In genomic region chr1:94126651-94127050, GRCh38 we compare ENCODE assay signal across 28 cellular contexts. TPM values are rescaled to one million over a fixed set of nuclear protein-coding genes. Genes with fewer than 3 reads are reported as not detected.
DNase-seq lines count a peak whose midpoint lies in the region; ATAC-seq, FAIRE-seq and TF ChIP-seq lines count a peak whose summit lies in the region.
"Had no signal": no experiment of that assay in that cellular context is flagged by ENCODE, and none has a peak within 500 bp of the region (broad histone marks: within the 10 kb centered on the region; RNA-seq: fewer than 3 reads in every experiment).

No MANE protein-coding gene starts in this region.

- 54% methylated on average over 3 of the region's 3 CpGs for WGBS in HepG2 (ENCODE audit: low lambda C conversion rate)
- WGBS in right lobe of liver (ENCODE audit: insufficient coverage, low coverage, low lambda C conversion rate, missing lambda C conversion rate) = 79% methylated on average over 3 of the region's 3 CpGs
- WGBS in esophagus muscularis mucosa = 70% methylated on average over 3 of the region's 3 CpGs
- 57 to 77% methylated on average over 3 of the region's 3 CpGs for WGBS in transverse colon (ENCODE audit: low coverage in 1 of 2), 2 donors

- no peak for FAIRE-seq in HepG2 (lab: Jason Lieb, UNC)
- FAIRE-seq: GM12892, GM19239 had no signal

- no TSS peak for BruUV-seq in HepG2 (replicated peaks; lab: Mats Ljungman, UMichigan)

- no peak for TF ChIP-seq RAD21 in HepG2 (CRISPR knock-in tag; IDR thresholded peaks at IDR 0.05)

- H3K4me3 ChIP-seq in HepG2 (replicated peaks in 1 of 3; ENCODE audit: insufficient read depth in 1 of 3, low read depth in 2 of 3, low read length in 3 of 3) (peak overlapping the region in 2 of 3 experiments; percentile 23 to 25; a peak in 2 of 6 replicates), right lobe of liver (no peak overlapping the region), esophagus muscularis mucosa (no peak overlapping the region), transverse colon (no peak overlapping the region)
- H3K4me3 ChIP-seq: GM23338, HAP-1, Peyer's patch had no signal

- H3K9me3 ChIP-seq in HepG2 (ENCODE audit: low read length) = no peaks in the 10 kb centered on the region
- peaks cover 0 to 6% (median 0%) of the 10 kb centered on the region in 4 donors for H3K9me3 ChIP-seq in right lobe of liver
- no peaks in the 10 kb centered on the region for H3K9me3 ChIP-seq in esophagus muscularis mucosa
- no peaks in the 10 kb centered on the region for H3K9me3 ChIP-seq in transverse colon
- H3K9me3 ChIP-seq: BE2C, HAP-1, Peyer's patch, SK-N-SH had no signal

- H3K4me1 Mint-ChIP-seq in nephron = peaks cover 29% of the 10 kb centered on the region
- H3K4me1 Mint-ChIP-seq: IgD-negative memory B cell had no signal

- H4K20me1 ChIP-seq in HepG2 (ENCODE audit: insufficient read depth, low read length) = no peaks in the 10 kb centered on the region

- H3K27me3 ChIP-seq in HepG2 (ENCODE audit: control insufficient read depth in 1 of 2, insufficient read depth in 2 of 2, low read length in 2 of 2) (no peaks in the 10 kb centered on the region), right lobe of liver (no peaks in the 10 kb centered on the region), esophagus muscularis mucosa (no peaks in the 10 kb centered on the region), transverse colon (no peaks in the 10 kb centered on the region)
- H3K27me3 ChIP-seq: BE2C, Peyer's patch had no signal

- POLR2A ChIA-PET in HepG2 (lab: Yijun Ruan, JAX) = interaction anchor here (1.8 to 2.6 kb wide), 3 partner anchors 11 to 65 kb away, joined by 11 to 24 read pairs (median 17); no protein-coding TSS in a partner anchor

- TF ChIP-seq CTCF in HepG2 (CRISPR knock-in tag; IDR thresholded peaks at IDR 0.05) (no peak), right lobe of liver (IDR thresholded peaks at IDR 0.05) (no peak), esophagus muscularis mucosa (IDR thresholded peaks at IDR 0.05) (no peak), nephron (IDR thresholded peaks at IDR 0.05; ENCODE audit: unreplicated experiment in 3 of 3) (no peak), transverse colon (IDR thresholded peaks at IDR 0.05) (no peak)

- peak overlapping the region; percentile 35; the same call in 1 of the 2 replicates for H3K9ac ChIP-seq in HepG2 (ENCODE audit: insufficient read depth, low read depth, low read length)
- H3K9ac ChIP-seq: SK-N-SH had no signal

- no peaks in the 10 kb centered on the region for H3K27me3 Mint-ChIP-seq in nephron (ENCODE audit: low read depth)

- H3K79me2 ChIP-seq in HepG2 (ENCODE audit: insufficient read depth, low read length) = no peaks in the 10 kb centered on the region

- ATAC-seq in HepG2 = no peak
- ATAC-seq in right lobe of liver = no peak
- ATAC-seq in HG02588 (IDR thresholded peaks at IDR 0.05; ENCODE audit: unreplicated experiment) = no peak

- intact Hi-C loops in HepG2 (cut with micrococcal nuclease; ENCODE audit: unreplicated experiment) (loop anchor here (2.0 to 5.0 kb wide), 2 partner anchors 58 to 111 kb away; partner anchors contain the start of gene ARHGAP29), right lobe of liver (cut with DNase I) (no loop called here), esophagus muscularis mucosa (cut with DNase I) (no loop called here), transverse colon (cut with DNase I; ENCODE audit: low total_unique reads) (no loop called here)

- H3K27ac ChIP-seq in HepG2 (ENCODE audit: extremely low read length, insufficient read depth, low read length) (peak overlapping the region; percentile 78), right lobe of liver (no peak overlapping the region), esophagus muscularis mucosa (replicated peaks in 1 of 4) (no peak overlapping the region), transverse colon (no peak overlapping the region)
- H3K27ac ChIP-seq: Peyer's patch had no signal

- no peaks in the 10 kb centered on the region for H3K36me3 Mint-ChIP-seq in nephron (ENCODE audit: low read depth)
- H3K36me3 Mint-ChIP-seq: CD14-positive monocyte, IgD-negative memory B cell had no signal

- H3K36me3 ChIP-seq in HepG2 (replicated peaks in 1 of 2; ENCODE audit: control insufficient read depth in 1 of 2, insufficient read depth in 2 of 2, low read length in 2 of 2) (no peaks in the 10 kb centered on the region), right lobe of liver (no peaks in the 10 kb centered on the region), esophagus muscularis mucosa (no peaks in the 10 kb centered on the region), transverse colon (no peaks in the 10 kb centered on the region)
- H3K36me3 ChIP-seq: BE2C, HAP-1, Peyer's patch had no signal

- H3K4me2 ChIP-seq in HepG2 (ENCODE audit: low read depth, low read length) = peak overlapping the region; percentile 76
- H3K4me2 ChIP-seq: GM23338, SK-N-SH had no signal

- no peak for TF ChIP-seq EP300 in HepG2 (IDR thresholded peaks at IDR 0.05; ENCODE audit: low read depth in 2 of 2, low read length in 2 of 2)
- no peak for TF ChIP-seq EP300 in HepG2 (CRISPR knock-in tag; IDR thresholded peaks at IDR 0.05; ENCODE audit: borderline replicate concordance)
- no peak for TF ChIP-seq EP300 in esophagus muscularis mucosa (IDR thresholded peaks at IDR 0.05)
- TF ChIP-seq EP300 in transverse colon (IDR thresholded peaks at IDR 0.05; ENCODE audit: low read depth) = no peak

- H2AFZ ChIP-seq in HepG2 (ENCODE audit: low read length) = no peak overlapping the region

- CTCF ChIA-PET in HepG2 (lab: Yijun Ruan, JAX; ENCODE audit: low intra/inter-chr PET ratio, low total read pairs) = no interaction called here

- TF ChIP-seq POLR2A in HepG2 (IDR thresholded peaks at IDR 0.05; ENCODE audit: insufficient read depth in 1 of 2, low read depth in 2 of 2, low read length in 2 of 2) (no peak), right lobe of liver (IDR thresholded peaks at IDR 0.05) (no peak), esophagus muscularis mucosa (IDR thresholded peaks at IDR 0.05; ENCODE audit: low read depth) (no peak), transverse colon (IDR thresholded peaks at IDR 0.05) (no peak)

- DNase-seq in HepG2 (ENCODE audit: low spot score) = no peak
- no peak for DNase-seq in right lobe of liver
- DNase-seq in esophagus muscularis mucosa (ENCODE audit: extremely low spot score) = peak; percentile 2
- DNase-seq in CD1c-positive myeloid dendritic cell (ENCODE audit: extremely low spot score) = no peak
- DNase-seq in retina = no peak
- DNase-seq in transverse colon = no peak
- DNase-seq: 8988T, ACHN, BE2C, DMS153, DND-41, NCI-H1048, NCI-H1694, NCI-H2029 treated with DMSO at 0.1 percent for 48 hours, NCI-H510A, NCI-H69, OCI-M1, Peyer's patch, SHP77 treated with DMSO at 0.1 percent for 48 hours, SK-N-SH had no signal

- in situ Hi-C loops in HepG2 (cut with HindIII; ENCODE audit: extremely low pct_ligation_motif_present, low pct_unique_long_range_greater_than_20kb) (no loop called here), transverse colon (cut with MboI; ENCODE audit: low pct_ligation_motif_present in 1 of 4, low pct_unique_long_range_greater_than_20kb in 1 of 4, low sequenced_read_pairs in 3 of 4) (no loop called here)

- H3K27ac Mint-ChIP-seq in nephron = peak overlapping the region; percentile 22 to 94 (median 42)
- H3K27ac Mint-ChIP-seq: GM23338, IgD-negative memory B cell had no signal

- H3K4me3 Mint-ChIP-seq in nephron = no peak overlapping the region
- H3K4me3 Mint-ChIP-seq: CD14-positive monocyte, GM23338, IgD-negative memory B cell had no signal

- H3K9me3 Mint-ChIP-seq in nephron = no peaks in the 10 kb centered on the region
- H3K9me3 Mint-ChIP-seq: GM23338, IgD-negative memory B cell had no signal

- H3K4me1 ChIP-seq in HepG2 (ENCODE audit: insufficient read depth, low read length) (peaks cover 54% of the 10 kb centered on the region), right lobe of liver (peaks cover 0 to 9% (median 3%) of the 10 kb centered on the region in 4 donors), esophagus muscularis mucosa (peaks cover 0 to 4% (median 0%) of the 10 kb centered on the region in 4 donors), transverse colon (no peaks in the 10 kb centered on the region)
- H3K4me1 ChIP-seq: BE2C, HAP-1, Peyer's patch had no signal

TF ChIP-seq in HepG2, 621 proteins besides CTCF, POLR2A, EP300 and RAD21 (continues in another document):
- TF ChIP-seq BATF2 (CRISPR knock-in tag; IDR thresholded peaks at IDR 0.05) (no peak), PHF8 (CRISPR knock-in tag; IDR thresholded peaks at IDR 0.05) (no peak), NBN (conservative IDR thresholded peaks at IDR 0.05) (no peak)

RNA-seq across cellular contexts. Expression of gene ABCA4, which starts 5.7 kb away (rescaled TPM):
- total RNA-seq in HepG2 (2016; rRNA removed; fragmentation: Illumina TruSeq; extraction: Trizol) (0.13 and 0.24 TPM in 2 replicates), right lobe of liver (under 1 TPM; 0.49 to 0.99 (median 0.75) TPM), esophagus muscularis mucosa (1 to 10 TPM in 1 of 4 donors, under 1 TPM in 3; 0.19 to 1.7 (median 0.45) TPM), transverse colon (under 1 TPM in 2 of 4 donors, not detected in 2; 0.16 to 0.55 TPM)
- not detected in 2 replicates for total RNA-seq in HepG2 (2016; cell fraction: cytosol; rRNA removed; fragmentation: Illumina TruSeq; extraction: Trizol; ENCODE audit: low read depth)
- 0.28 and 0.37 TPM in 2 replicates for total RNA-seq in HepG2 (2016; cell fraction: insoluble cytoplasmic fraction; rRNA removed; fragmentation: Illumina TruSeq; extraction: Trizol)
- 0.03 TPM in 1 of 2 replicates, not detected in the other for total RNA-seq in HepG2 (2016; cell fraction: membrane; rRNA removed; fragmentation: Illumina TruSeq; extraction: Trizol)
- 0.34 and 0.62 TPM in 2 replicates for total RNA-seq in HepG2 (2016; cell fraction: nucleus; rRNA removed; fragmentation: Illumina TruSeq; extraction: Trizol)
- 0.57 and 0.67 TPM in 2 replicates for polyA plus RNA-seq in HepG2 (2011; rRNA removed)
- polyA plus RNA-seq in HepG2 (2011; cell fraction: cytosol; rRNA removed) = 0.24 and 0.28 TPM in 2 replicates
- polyA plus RNA-seq in HepG2 (2011; cell fraction: nucleus; rRNA removed) = 3.3 and 4.6 TPM in 2 replicates
- 0.71 and 0.97 TPM in 2 replicates for polyA plus RNA-seq in HepG2 (2012)
- polyA plus RNA-seq in HepG2 (2016; cell fraction: cytosol; fragmentation: Illumina TruSeq; extraction: Trizol; ENCODE audit: low read depth) = 0.10 TPM in 1 of 2 replicates, not detected in the other
- 0.05 and 0.14 TPM in 2 replicates for polyA plus RNA-seq in HepG2 (2016; cell fraction: insoluble cytoplasmic fraction; fragmentation: Illumina TruSeq; extraction: Trizol; ENCODE audit: low read depth)
- polyA plus RNA-seq in HepG2 (2016; cell fraction: membrane; fragmentation: Illumina TruSeq; extraction: Trizol; ENCODE audit: low read depth) = 0.07 TPM in 1 of 2 replicates, not detected in the other
- polyA plus RNA-seq in HepG2 (2016; cell fraction: nucleus; fragmentation: Illumina TruSeq; extraction: Trizol; ENCODE audit: insufficient read depth, low read depth) = 0.79 and 1.1 TPM in 2 replicates
- polyA minus RNA-seq in HepG2 (2011; rRNA and poly(A)+ RNA removed; ENCODE audit: low replicate concordance) = 0.92 and 11.5 TPM in 2 replicates
- polyA minus RNA-seq in HepG2 (2011; cell fraction: cytosol; rRNA and poly(A)+ RNA removed) = 0.20 and 0.70 TPM in 2 replicates
- 0.99 and 1.4 TPM in 2 replicates for polyA minus RNA-seq in HepG2 (2011; cell fraction: nucleus; rRNA and poly(A)+ RNA removed)
- total RNA-seq: GM23338 had no signal
- polyA plus RNA-seq: CD14-positive monocyte, GM23338, IgD-negative memory B cell had no signal

Comparison
In these comparisons a context has a peak if more than half of its experiments do, and no peak if none do; other contexts are left out.
1. H3K4me3 ChIP-seq: peak in HepG2 (2 of 3); none in right lobe of liver (0 of 3), esophagus muscularis mucosa (0 of 4) and transverse colon (0 of 4).